10 cellular contexts compared by ENCODE assay signal in the genomic region with DNA sequence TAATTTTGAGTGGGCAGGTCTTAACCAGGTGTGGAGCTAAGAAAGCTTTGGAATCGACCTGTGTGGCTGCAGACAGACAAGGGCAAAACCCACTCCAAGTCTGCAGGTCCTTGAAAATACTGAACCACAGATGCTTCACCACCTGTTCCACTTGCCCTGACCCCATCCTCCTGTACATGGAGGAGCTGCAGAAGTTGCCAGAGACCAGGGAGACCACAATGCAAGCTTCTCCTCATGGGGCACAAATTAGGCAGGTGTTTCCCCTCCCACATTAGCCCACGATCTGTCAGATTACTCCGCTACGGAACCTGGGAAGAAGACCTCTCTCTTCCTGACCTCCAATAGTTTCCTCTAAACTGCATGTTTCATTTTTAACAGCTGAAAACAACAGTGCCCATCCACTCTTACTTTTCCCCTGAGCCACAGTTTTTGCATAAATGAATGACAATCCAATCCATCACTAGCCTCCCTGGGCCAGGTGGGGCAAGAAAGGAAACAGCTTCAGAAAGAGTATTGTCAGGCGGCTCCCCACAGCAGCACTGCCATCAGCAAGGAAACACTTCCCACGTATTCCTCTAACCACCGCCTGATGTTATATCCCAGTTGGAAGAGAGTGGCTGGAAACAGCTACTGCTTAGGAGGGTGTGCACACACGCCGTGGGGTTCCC.
DNase-seq lines count a peak whose midpoint lies in the region; ATAC-seq and TF ChIP-seq lines count a peak whose summit lies in the region.
"Had no signal": no experiment of that assay in that cellular context is flagged by ENCODE, and none has a peak within 500 bp of the region (broad histone marks: within the 10 kb centered on the region; RNA-seq: fewer than 3 reads in every experiment).

No MANE protein-coding gene starts in this region.

- H3K36me3 ChIP-seq in gastroesophageal sphincter, result no peaks in the 10 kb centered on the region
- H3K36me3 ChIP-seq in prostate gland, result no peaks in the 10 kb centered on the region

- no peak for TF ChIP-seq EP300 in gastroesophageal sphincter (IDR thresholded peaks at IDR 0.05)

- TF ChIP-seq CTCF in gastroesophageal sphincter (IDR thresholded peaks at IDR 0.05) (no peak), prostate gland (IDR thresholded peaks at IDR 0.05) (no peak)

- H3K4me3 ChIP-seq in gastroesophageal sphincter, result peak overlapping the region in 1 of 2 donors; percentile 49
- no peak overlapping the region for H3K4me3 ChIP-seq in prostate gland

- 66 to 80% methylated on average over 1 to 5 of the region's 9 CpGs for WGBS in gastroesophageal sphincter (ENCODE audit: low coverage in 1 of 2), 2 donors
- 77% methylated on average over 9 of the region's 9 CpGs for WGBS in prostate gland

- DNase-seq in DMS79 treated with DMSO at 0.1 percent for 48 hours (lab: John Stamatoyannopoulos, UW), result peak; percentile 65
- DNase-seq in NCI-H524 treated with DMSO at 0.1 percent for 48 hours (lab: John Stamatoyannopoulos, UW), result peak; percentile 88
- DNase-seq in prostate gland (ENCODE audit: low spot score), result no peak
- no peak for DNase-seq in mucosa of gallbladder (ENCODE audit: low spot score)
- DNase-seq in SHP77 treated with DMSO at 0.1 percent for 48 hours (lab: John Stamatoyannopoulos, UW), result no peak
- DNase-seq: NCI-H446 treated with DMSO at 0.1 percent for 48 hours, T-helper 1 cell had no signal

- intact Hi-C loops in prostate gland (cut with DNase I), result loop anchor here (5.0 kb wide), 1 partner anchor 103 kb away; no protein-coding TSS in a partner anchor

- H3K9me3 ChIP-seq in gastroesophageal sphincter, result no peaks in the 10 kb centered on the region
- no peaks in the 10 kb centered on the region for H3K9me3 ChIP-seq in prostate gland

- ATAC-seq in gastroesophageal sphincter (no peak), HG03457 (IDR thresholded peaks at IDR 0.05; ENCODE audit: unreplicated experiment) (no peak), HG03175 (IDR thresholded peaks at IDR 0.05; ENCODE audit: unreplicated experiment) (no peak)

- no peak for TF ChIP-seq POLR2A in gastroesophageal sphincter (IDR thresholded peaks at IDR 0.05)
- TF ChIP-seq POLR2A in prostate gland (IDR thresholded peaks at IDR 0.05), result no peak

- H3K27me3 ChIP-seq in gastroesophageal sphincter (no peaks in the 10 kb centered on the region), prostate gland (replicated peaks; ENCODE audit: insufficient read depth) (no peaks in the 10 kb centered on the region)

- H3K4me1 ChIP-seq in gastroesophageal sphincter (peaks cover 0 to 33% (median 11%) of the 10 kb centered on the region in 3 donors), prostate gland (replicated peaks) (no peaks in the 10 kb centered on the region)

- H3K27ac ChIP-seq in gastroesophageal sphincter (peak overlapping the region; percentile 9 to 88 (median 81)), prostate gland (peak overlapping the region; percentile 56 to 65)

Comparison
In these comparisons a context has a peak if more than half of its experiments do, and no peak if none do; other contexts are left out.
1. DNase-seq: peak in DMS79 treated with DMSO at 0.1 percent for 48 hours (single experiment) and NCI-H524 treated with DMSO at 0.1 percent for 48 hours (single experiment); none in prostate gland (single experiment), mucosa of gallbladder (single experiment) and SHP77 treated with DMSO at 0.1 percent for 48 hours (single experiment).